ENCODE assay signal across 8 cellular contexts in the genomic region with DNA sequence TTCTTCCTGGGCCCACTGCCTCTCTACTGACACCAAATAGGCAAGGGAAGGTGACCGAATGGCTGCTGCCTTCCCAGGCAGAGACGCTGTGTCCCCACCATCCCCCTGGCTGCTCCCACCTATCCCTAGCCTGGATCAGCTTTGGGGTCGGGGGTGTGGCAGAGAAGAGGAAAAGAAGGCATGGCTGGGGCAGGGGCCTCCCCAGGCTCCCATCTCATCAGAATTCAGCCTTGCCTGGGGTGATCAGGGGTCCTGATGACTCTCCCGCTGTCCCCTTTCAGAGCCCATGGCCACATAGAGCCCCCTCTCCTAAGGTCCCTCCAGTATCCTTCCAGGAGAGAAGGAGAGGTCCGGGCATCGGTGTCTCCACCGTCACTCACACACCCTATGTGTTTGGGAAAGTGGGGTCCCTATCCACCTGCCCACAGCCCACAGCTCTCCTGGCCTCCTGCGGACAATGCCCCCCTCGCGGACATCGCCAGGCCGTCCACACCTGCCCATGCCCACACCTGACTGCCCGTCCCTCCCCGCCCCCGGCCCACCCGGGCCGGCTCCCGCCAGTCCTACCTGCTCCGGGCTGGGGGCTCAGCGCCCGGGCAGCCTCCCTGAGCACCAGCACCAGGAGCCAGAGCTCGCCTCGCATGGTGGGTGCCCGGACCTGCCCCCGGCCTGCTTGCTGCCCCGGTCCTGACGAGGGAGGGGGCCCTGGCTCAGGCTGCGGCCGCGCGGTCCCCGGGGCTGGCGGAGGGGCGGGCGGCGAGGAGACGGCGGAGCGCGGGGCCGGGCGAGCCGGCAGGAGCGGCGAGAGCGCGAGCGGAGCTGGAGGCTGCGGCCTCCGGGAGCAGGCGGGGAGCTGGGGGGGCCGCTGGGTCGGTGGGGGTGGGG. TPM values are rescaled to one million over a fixed set of nuclear protein-coding genes. Genes with fewer than 3 reads are reported as not detected.
DNase-seq lines count a peak whose midpoint lies in the region; ATAC-seq and TF ChIP-seq lines count a peak whose summit lies in the region.

Gene PLXDC1 (minus strand): TSS at position 843 of the 885 bp plus-strand sequence. CDS start 200 bp downstream, at position 643.

- H3K36me3 Mint-ChIP-seq in H9 (ENCODE audit: insufficient read depth in 1 of 3, low read depth in 3 of 3) = peaks cover 0 to 5% (median 0%) of the 10 kb centered on the region in 3 experiments; a peak in 1 of 7 replicates
- peaks cover 2% of the 10 kb centered on the region for H3K36me3 Mint-ChIP-seq in activated CD8-positive, alpha-beta T cell treated with anti-CD3 and anti-CD28 coated beads for 36 hours (ENCODE audit: low read depth)

- DNase-seq in H9 (no peak), cardiac septum (ENCODE audit: low spot score) (no peak), sciatic nerve (ENCODE audit: low spot score) (no peak), NCI-H2029 (lab: John Stamatoyannopoulos, UW) (no peak), G401 (ENCODE audit: low spot score) (no peak), NCI-H510A (lab: John Stamatoyannopoulos, UW) (no peak)
- no peak for DNase-seq in activated CD8-positive, alpha-beta T cell treated with anti-CD3 and anti-CD28 coated beads for 36 hours

- H3K27ac Mint-ChIP-seq in H9 = no peak within 1 kb of the TSS
- peak within 1 kb of the TSS; percentile 89 for H3K27ac Mint-ChIP-seq in activated CD8-positive, alpha-beta T cell treated with anti-CD3 and anti-CD28 coated beads for 36 hours

- intact Hi-C loops in activated CD8-positive, alpha-beta T cell treated with anti-CD3 and anti-CD28 coated beads for 36 hours (cut with micrococcal nuclease) = loop anchor here (5.0 kb wide), 1 partner anchor 279 kb away; the partner anchor contains the start of gene LASP1
- intact Hi-C loops in cardiac septum (cut with DNase I) = loop anchor here (5.0 to 10.0 kb wide), 4 partner anchors 149 to 416 kb away; partner anchors contain the start of genes CISD3 and FBXO47
- intact Hi-C loops in sciatic nerve (cut with DNase I) = loop anchor here (5.0 to 10.0 kb wide), 2 partner anchors 169 to 276 kb away; partner anchors contain the start of gene LASP1

- no peak within 1 kb of the TSS for H2AK5ac ChIP-seq in H9 (ENCODE audit: insufficient read length, low read length)

- no peak within 1 kb of the TSS for H4K8ac ChIP-seq in H9 (replicated peaks; ENCODE audit: insufficient read length, low read depth, low read length)

- in situ Hi-C loops in G401 (cut with HindIII; ENCODE audit: low sequenced_read_pairs) = no loop called here

- no CpG with 5 or more reads among the region's 53 CpGs for WGBS in H9 (ENCODE audit: extremely low coverage, insufficient read length, low lambda C conversion rate)

- H3K23ac ChIP-seq in H9 (ENCODE audit: insufficient read length, low read depth, low read length) = no peak within 1 kb of the TSS

- peaks cover 17% of the 10 kb centered on the region for H3K23me2 ChIP-seq in H9 (ENCODE audit: insufficient read length, low read depth, low read length, poor library complexity, severe bottlenecking)

- no peak within 1 kb of the TSS for H3K56ac ChIP-seq in H9 (ENCODE audit: insufficient read length, low read depth, low read length)

- no peaks in the 10 kb centered on the region for H3K4me1 ChIP-seq in H9 (ENCODE audit: insufficient read depth, low read length)

- H3K4ac ChIP-seq in H9 (ENCODE audit: low read depth, low read length) = no peak within 1 kb of the TSS

- H3K27me3 ChIP-seq in H9 (ENCODE audit: insufficient read depth, low read length) = peaks cover 9% of the 10 kb centered on the region; the same call in 1 of the 2 replicates

- peak within 1 kb of the TSS; percentile 94 to 99 for H3K4me3 Mint-ChIP-seq in H9
- peak within 1 kb of the TSS; percentile 86 for H3K4me3 Mint-ChIP-seq in activated CD8-positive, alpha-beta T cell treated with anti-CD3 and anti-CD28 coated beads for 36 hours

- H2AFZ ChIP-seq in H9 (ENCODE audit: low read length) = no peak within 1 kb of the TSS

- H3K9me3 Mint-ChIP-seq in H9 = peaks cover 6 to 9% of the 10 kb centered on the region in 2 experiments; a peak in 3 of 5 replicates
- H3K9me3 Mint-ChIP-seq in activated CD8-positive, alpha-beta T cell treated with anti-CD3 and anti-CD28 coated beads for 36 hours = no peaks in the 10 kb centered on the region

- no peaks in the 10 kb centered on the region for H3K9me3 ChIP-seq in H9 (ENCODE audit: control insufficient read depth, low read depth, low read length)

- H3K14ac ChIP-seq in H9 (ENCODE audit: insufficient read depth, low read length) = no peak within 1 kb of the TSS

- H2BK12ac ChIP-seq in H9 (ENCODE audit: insufficient read length, low read depth, low read length) = no peak within 1 kb of the TSS

- no peak within 1 kb of the TSS for H3K27ac ChIP-seq in H9 (ENCODE audit: insufficient read length, low read depth, low read length)

- no peak within 1 kb of the TSS for H3K9ac ChIP-seq in H9 (ENCODE audit: extremely low read depth, insufficient read length, low read length)

- H2BK20ac ChIP-seq in H9 (ENCODE audit: low read depth, low read length, poor library complexity, severe bottlenecking) = no peak within 1 kb of the TSS

- no peak within 1 kb of the TSS for H2BK120ac ChIP-seq in H9 (ENCODE audit: low read depth, low read length, poor library complexity, severe bottlenecking)

- CTCF ChIA-PET in activated CD8-positive, alpha-beta T cell treated with anti-CD3 and anti-CD28 coated beads for 36 hours (lab: Charles Lee) = interaction anchor here (0.9 to 7.8 kb wide), 13 partner anchors 14 to 184 kb away, joined by 3 to 155 read pairs (median 6); partner anchors contain the start of genes ARL5C and FBXO47

- no peak within 1 kb of the TSS for H3T11ph ChIP-seq in H9 (ENCODE audit: low read length)

- peaks cover 48% of the 10 kb centered on the region for H3K27me3 Mint-ChIP-seq in H9 (ENCODE audit: low read depth)
- peaks cover 2% of the 10 kb centered on the region for H3K27me3 Mint-ChIP-seq in activated CD8-positive, alpha-beta T cell treated with anti-CD3 and anti-CD28 coated beads for 36 hours

- peak within 1 kb of the TSS; percentile 74 for H3K4me2 ChIP-seq in H9 (ENCODE audit: insufficient read depth, insufficient read length, low read length)

- no peak within 1 kb of the TSS for H3K18ac ChIP-seq in H9 (ENCODE audit: insufficient read length, low read depth, low read length)

- no peaks in the 10 kb centered on the region for H3K79me1 ChIP-seq in H9 (ENCODE audit: insufficient read depth, low read depth, low read length, poor library complexity, severe bottlenecking)

- H3K4me1 Mint-ChIP-seq in H9 = peaks cover 14 to 34% of the 10 kb centered on the region in 2 experiments
- H3K4me1 Mint-ChIP-seq in activated CD8-positive, alpha-beta T cell treated with anti-CD3 and anti-CD28 coated beads for 36 hours (ENCODE audit: low read depth) = peaks cover 38% of the 10 kb centered on the region

- POLR2A ChIA-PET in activated CD8-positive, alpha-beta T cell treated with anti-CD3 and anti-CD28 coated beads for 36 hours (lab: Charles Lee) = interaction anchor here (0.6 to 3.3 kb wide), 6 partner anchors 15 to 298 kb away, joined by 3 to 32 read pairs (median 3); partner anchors contain the start of gene ARL5C

- H3K79me2 ChIP-seq in H9 (ENCODE audit: insufficient read depth, low read length) = no peaks in the 10 kb centered on the region

- H4K20me1 ChIP-seq in H9 (ENCODE audit: control insufficient read depth, insufficient read depth, insufficient read length) = no peaks in the 10 kb centered on the region

- H2BK15ac ChIP-seq in H9 (ENCODE audit: low read depth, low read length) = no peak within 1 kb of the TSS

- no peak for TF ChIP-seq CTCF in H9 (conservative IDR thresholded peaks at IDR 0.05)
- TF ChIP-seq CTCF in activated CD8-positive, alpha-beta T cell treated with anti-CD3 and anti-CD28 coated beads for 36 hours (IDR thresholded peaks at IDR 0.05) = no peak

- no peak within 1 kb of the TSS for H4K91ac ChIP-seq in H9 (ENCODE audit: insufficient read length, low read depth, low read length)

- no peak for ATAC-seq in activated CD8-positive, alpha-beta T cell treated with anti-CD3 and anti-CD28 coated beads for 36 hours
- ATAC-seq in sciatic nerve (no peak), HG03457 (IDR thresholded peaks at IDR 0.05; ENCODE audit: unreplicated experiment) (no peak)

- no peak within 1 kb of the TSS for H2BK5ac ChIP-seq in H9 (ENCODE audit: insufficient read length, low read length)

- no peak within 1 kb of the TSS for H4K5ac ChIP-seq in H9 (ENCODE audit: insufficient read length, low read depth, low read length)

RNA-seq across cellular contexts. Expression of gene PLXDC1, which starts in this region (rescaled TPM):
- total RNA-seq in H9 (2021) (1.6 and 2.0 TPM in 2 replicates), cardiac septum (21.4 TPM), sciatic nerve (36.4 TPM)
- 1 to 10 TPM; 1.7 to 2.4 TPM for total RNA-seq in activated CD8-positive, alpha-beta T cell treated with anti-CD3 and anti-CD28 coated beads for 36 hours
- 1.5 and 4.7 TPM in 2 replicates for total RNA-seq in G401 (2014; rRNA removed; shearing (Covaris generic))
